Comparison of ENCODE assay signal across 1 cellular context in the genomic region with DNA sequence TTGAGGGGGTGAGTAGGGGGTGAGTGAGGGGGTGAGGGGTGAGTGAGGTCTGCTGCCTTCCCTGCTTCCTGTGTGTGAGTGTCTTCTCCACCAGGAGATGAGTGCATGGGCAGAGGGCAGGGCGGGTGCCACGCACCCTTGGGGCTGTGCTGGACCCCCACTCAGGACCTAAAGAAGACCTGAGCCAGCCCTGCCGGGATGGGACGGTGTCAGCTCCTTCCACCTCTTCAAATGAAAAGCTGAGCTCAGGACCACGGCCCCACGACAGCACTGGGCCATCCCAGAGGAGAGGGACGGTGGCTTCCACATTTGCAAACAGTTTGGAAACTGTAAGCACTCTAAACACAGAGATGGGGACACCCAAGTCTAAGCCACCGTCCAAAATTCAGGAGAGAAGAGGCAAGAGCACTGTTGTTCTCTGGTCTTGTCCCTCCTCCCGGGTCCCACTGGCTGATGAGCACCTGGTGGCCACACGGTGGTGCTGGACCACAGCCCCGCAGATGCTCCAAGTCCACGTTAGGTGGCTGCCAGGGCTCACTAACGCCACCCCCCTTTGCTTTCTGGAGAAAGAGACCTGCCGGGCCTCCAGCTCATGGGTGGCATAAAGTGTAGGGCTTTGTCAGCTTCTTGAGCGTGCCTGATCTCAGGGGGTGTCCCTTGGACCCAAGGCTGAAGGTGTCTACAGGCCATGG.
TF ChIP-seq lines count a peak whose summit lies in the region.

No MANE protein-coding gene starts in this region.

TF ChIP-seq in HepG2, 621 proteins besides CTCF, POLR2A, EP300 and RAD21 (continued from another document):
- TF ChIP-seq, protein P1, sequence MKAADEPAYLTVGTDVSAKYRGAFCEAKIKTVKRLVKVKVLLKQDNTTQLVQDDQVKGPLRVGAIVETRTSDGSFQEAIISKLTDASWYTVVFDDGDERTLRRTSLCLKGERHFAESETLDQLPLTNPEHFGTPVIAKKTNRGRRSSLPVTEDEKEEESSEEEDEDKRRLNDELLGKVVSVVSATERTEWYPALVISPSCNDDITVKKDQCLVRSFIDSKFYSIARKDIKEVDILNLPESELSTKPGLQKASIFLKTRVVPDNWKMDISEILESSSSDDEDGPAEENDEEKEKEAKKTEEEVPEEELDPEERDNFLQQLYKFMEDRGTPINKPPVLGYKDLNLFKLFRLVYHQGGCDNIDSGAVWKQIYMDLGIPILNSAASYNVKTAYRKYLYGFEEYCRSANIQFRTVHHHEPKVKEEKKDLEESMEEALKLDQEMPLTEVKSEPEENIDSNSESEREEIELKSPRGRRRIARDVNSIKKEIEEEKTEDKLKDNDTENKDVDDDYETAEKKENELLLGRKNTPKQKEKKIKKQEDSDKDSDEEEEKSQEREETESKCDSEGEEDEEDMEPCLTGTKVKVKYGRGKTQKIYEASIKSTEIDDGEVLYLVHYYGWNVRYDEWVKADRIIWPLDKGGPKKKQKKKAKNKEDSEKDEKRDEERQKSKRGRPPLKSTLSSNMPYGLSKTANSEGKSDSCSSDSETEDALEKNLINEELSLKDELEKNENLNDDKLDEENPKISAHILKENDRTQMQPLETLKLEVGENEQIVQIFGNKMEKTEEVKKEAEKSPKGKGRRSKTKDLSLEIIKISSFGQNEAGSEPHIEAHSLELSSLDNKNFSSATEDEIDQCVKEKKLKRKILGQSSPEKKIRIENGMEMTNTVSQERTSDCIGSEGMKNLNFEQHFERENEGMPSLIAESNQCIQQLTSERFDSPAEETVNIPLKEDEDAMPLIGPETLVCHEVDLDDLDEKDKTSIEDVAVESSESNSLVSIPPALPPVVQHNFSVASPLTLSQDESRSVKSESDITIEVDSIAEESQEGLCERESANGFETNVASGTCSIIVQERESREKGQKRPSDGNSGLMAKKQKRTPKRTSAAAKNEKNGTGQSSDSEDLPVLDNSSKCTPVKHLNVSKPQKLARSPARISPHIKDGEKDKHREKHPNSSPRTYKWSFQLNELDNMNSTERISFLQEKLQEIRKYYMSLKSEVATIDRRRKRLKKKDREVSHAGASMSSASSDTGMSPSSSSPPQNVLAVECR (CRISPR knock-in tag; IDR thresholded peaks at IDR 0.05; ENCODE audit: borderline replicate concordance) = no peak
- TF ChIP-seq PCBP2 (optimal IDR thresholded peaks at IDR 0.05; ENCODE audit: low read depth, low read length, poor library complexity, severe bottlenecking) (no peak), ZNF768 (CRISPR knock-in tag; IDR thresholded peaks at IDR 0.05) (0 out of 2 replicates have a peak, but pooled peaks have one; percentile 29), ZNF687 (CRISPR knock-in tag; IDR thresholded peaks at IDR 0.05) (no peak), ZNF230 (CRISPR knock-in tag; IDR thresholded peaks at IDR 0.05) (no peak), SP1 (IDR thresholded peaks at IDR 0.05) (no peak), SP1 (CRISPR knock-in tag; IDR thresholded peaks at IDR 0.05) (no peak), ZNF850 (CRISPR knock-in tag; conservative IDR thresholded peaks at IDR 0.05) (no peak)
